2 cellular contexts compared by ENCODE assay signal in genomic region chr17:27749562-27750150, GRCh38. TPM values are rescaled to one million over a fixed set of nuclear protein-coding genes. Genes with fewer than 3 reads are reported as not detected.
"Had no signal": no experiment of that assay in that cellular context is flagged by ENCODE, and none has a peak within 500 bp of the region (broad histone marks: within the 10 kb centered on the region; RNA-seq: fewer than 3 reads in every experiment).

No MANE protein-coding gene starts in this region.

RNA-seq across cellular contexts. Expression of gene NOS2, which starts 50.7 kb away (rescaled TPM):
- total RNA-seq: GM23248, HT-29 had no signal
